In the genomic region with DNA sequence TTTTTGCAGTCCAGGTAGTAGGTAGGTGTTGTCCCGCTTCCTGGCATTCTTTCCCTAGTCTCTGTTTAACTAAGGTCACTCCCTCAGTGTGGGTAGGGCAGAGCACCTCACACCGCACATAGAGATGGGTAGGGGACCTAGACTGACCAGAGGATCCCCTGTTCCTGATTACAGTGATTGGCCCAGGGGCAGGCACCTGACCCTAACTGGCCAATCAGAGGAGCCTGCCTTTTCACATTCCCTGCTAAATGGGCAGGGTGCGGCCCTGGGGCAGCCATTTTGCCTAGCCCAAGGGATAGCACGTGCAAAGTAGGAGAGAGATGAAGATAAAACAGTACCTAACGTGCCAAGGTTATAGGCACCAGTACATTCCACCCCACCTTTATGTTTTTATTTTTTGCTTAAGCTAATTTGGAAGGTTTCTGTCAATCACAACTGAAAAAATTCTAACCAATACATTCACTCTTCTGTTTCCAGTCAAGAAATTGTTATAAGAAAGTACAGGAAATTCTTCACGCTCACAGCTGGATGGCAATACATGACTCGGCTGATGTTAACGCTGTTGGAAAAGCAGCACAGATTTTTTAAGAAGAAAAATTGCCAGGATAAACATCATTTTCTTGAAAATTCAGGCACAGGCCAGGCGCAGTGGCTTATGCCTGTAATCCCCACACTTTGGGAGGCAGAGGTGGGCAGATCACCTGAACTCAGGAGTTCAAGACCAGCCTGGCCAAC, we compare ENCODE assay signal across 24 cellular contexts. TPM values are rescaled to one million over a fixed set of nuclear protein-coding genes. Genes with fewer than 3 reads are reported as not detected.
DNase-seq lines count a peak whose midpoint lies in the region; ATAC-seq and FAIRE-seq lines count a peak whose summit lies in the region.
"Had no signal": no experiment of that assay in that cellular context is flagged by ENCODE, and none has a peak within 500 bp of the region (broad histone marks: within the 10 kb centered on the region; RNA-seq: fewer than 3 reads in every experiment).

No MANE protein-coding gene starts in this region.

- DNase-seq in H7 (peak; percentile 19), left lobe of liver (ENCODE audit: low spot score) (no peak), urothelium cell line (ENCODE audit: low spot score) (peak; percentile 91), NCI-H446 treated with DMSO at 0.1 percent for 48 hours (lab: John Stamatoyannopoulos, UW) (no peak)
- DNase-seq: activated CD4-positive, alpha-beta T cell treated with anti-CD3 and anti-CD28 coated beads, Interleukin-2, amount 10 ng/mL, durations not matched to agents 7 days and 5 days; adrenal gland; DND-41; hypothalamus; MG63; naive thymus-derived CD4-positive, alpha-beta T cell; NCI-H1436 treated with DMSO at 0.1 percent for 48 hours; NCI-H69; SHP77 treated with DMSO at 0.1 percent for 48 hours; sigmoid colon had no signal

- no peaks in the 10 kb centered on the region for H3K27me3 ChIP-seq in H7 (ENCODE audit: control insufficient read depth, insufficient read depth, low read length)
- H3K27me3 ChIP-seq: adrenal gland, MG63, sigmoid colon had no signal

- peak overlapping the region; percentile 7 for H3K27ac Mint-ChIP-seq in activated T-helper 17 cell treated with anti-CD3 and anti-CD28 coated beads, Interleukin-2, amount 50 U/mL, for 72 hours
- H3K27ac Mint-ChIP-seq: activated CD4-positive, alpha-beta T cell treated with anti-CD3 and anti-CD28 coated beads, Interleukin-2, amount 10 ng/mL, durations not matched to agents 7 days and 5 days; dendritic cell treated with granulocyte-macrophage colony-stimulating factor and Interleukin-4, amounts not matched to agents 40 ng/mL and 50 ng/mL, for 4 days; memory B cell; naive thymus-derived CD4-positive, alpha-beta T cell; stimulated activated effector memory CD8-positive, alpha-beta T cell treated with anti-CD3 and anti-CD28 coated beads, Interleukin-12 subunit alpha, Interleukin-12 subunit beta, amount 100 ng/mL, for 72 hours; T-helper 1 cell treated with Interleukin-12 subunit alpha and Interleukin-12 subunit beta and Interleukin-4 antibody, amounts not matched to agents 30 μg/mL and 1 μg/mL, for 36 hours had no signal

- no peak overlapping the region for H3K4me3 ChIP-seq in H7 (ENCODE audit: insufficient read depth, low read depth, low read length)
- H3K4me3 ChIP-seq: adrenal gland, MG63, sigmoid colon had no signal

- no peaks in the 10 kb centered on the region for H3K9me3 Mint-ChIP-seq in activated T-helper 17 cell treated with anti-CD3 and anti-CD28 coated beads, Interleukin-2, amount 50 U/mL, for 72 hours
- H3K9me3 Mint-ChIP-seq: activated CD4-positive, alpha-beta T cell treated with anti-CD3 and anti-CD28 coated beads, Interleukin-2, amount 10 ng/mL, durations not matched to agents 7 days and 5 days; dendritic cell treated with granulocyte-macrophage colony-stimulating factor and Interleukin-4, amounts not matched to agents 40 ng/mL and 50 ng/mL, for 4 days; memory B cell; naive thymus-derived CD4-positive, alpha-beta T cell; stimulated activated effector memory CD8-positive, alpha-beta T cell treated with anti-CD3 and anti-CD28 coated beads, Interleukin-12 subunit alpha, Interleukin-12 subunit beta, amount 100 ng/mL, for 72 hours; T-helper 1 cell treated with Interleukin-12 subunit alpha and Interleukin-12 subunit beta and Interleukin-4 antibody, amounts not matched to agents 30 μg/mL and 1 μg/mL, for 36 hours had no signal

- no peak overlapping the region for H3K4me3 Mint-ChIP-seq in activated T-helper 17 cell treated with anti-CD3 and anti-CD28 coated beads, Interleukin-2, amount 50 U/mL, for 72 hours
- H3K4me3 Mint-ChIP-seq: activated CD4-positive, alpha-beta T cell treated with anti-CD3 and anti-CD28 coated beads, Interleukin-2, amount 10 ng/mL, durations not matched to agents 7 days and 5 days; dendritic cell treated with granulocyte-macrophage colony-stimulating factor and Interleukin-4, amounts not matched to agents 40 ng/mL and 50 ng/mL, for 4 days; memory B cell; naive thymus-derived CD4-positive, alpha-beta T cell; stimulated activated effector memory CD8-positive, alpha-beta T cell treated with anti-CD3 and anti-CD28 coated beads, Interleukin-12 subunit alpha, Interleukin-12 subunit beta, amount 100 ng/mL, for 72 hours; T-helper 1 cell treated with Interleukin-12 subunit alpha and Interleukin-12 subunit beta and Interleukin-4 antibody, amounts not matched to agents 30 μg/mL and 1 μg/mL, for 36 hours had no signal

- H3K36me3 ChIP-seq in H7 (replicated peaks; ENCODE audit: control insufficient read depth, insufficient read depth, low read length), result no peaks in the 10 kb centered on the region
- H3K36me3 ChIP-seq: adrenal gland, MG63, sigmoid colon had no signal

- no peaks in the 10 kb centered on the region for H3K27me3 Mint-ChIP-seq in activated T-helper 17 cell treated with anti-CD3 and anti-CD28 coated beads, Interleukin-2, amount 50 U/mL, for 72 hours
- H3K27me3 Mint-ChIP-seq: activated CD4-positive, alpha-beta T cell treated with anti-CD3 and anti-CD28 coated beads, Interleukin-2, amount 10 ng/mL, durations not matched to agents 7 days and 5 days; memory B cell had no signal

- H3K4me1 Mint-ChIP-seq in activated T-helper 17 cell treated with anti-CD3 and anti-CD28 coated beads, Interleukin-2, amount 50 U/mL, for 72 hours, result no peaks in the 10 kb centered on the region
- H3K4me1 Mint-ChIP-seq: activated CD4-positive, alpha-beta T cell treated with anti-CD3 and anti-CD28 coated beads, Interleukin-2, amount 10 ng/mL, durations not matched to agents 7 days and 5 days; stimulated activated effector memory CD8-positive, alpha-beta T cell treated with anti-CD3 and anti-CD28 coated beads, Interleukin-12 subunit alpha, Interleukin-12 subunit beta, amount 100 ng/mL, for 72 hours had no signal

- no peak for ATAC-seq in activated T-helper 17 cell treated with anti-CD3 and anti-CD28 coated beads, Interleukin-2, amount 50 U/mL, for 72 hours (replicated peaks)
- ATAC-seq in left lobe of liver, result peak; percentile 48
- ATAC-seq in HG02623 (IDR thresholded peaks at IDR 0.05; ENCODE audit: unreplicated experiment), result no peak
- no peak for ATAC-seq in GM19452 (IDR thresholded peaks at IDR 0.05; ENCODE audit: unreplicated experiment)
- ATAC-seq: naive thymus-derived CD4-positive, alpha-beta T cell; stimulated activated effector memory CD8-positive, alpha-beta T cell treated with anti-CD3 and anti-CD28 coated beads, Interleukin-12 subunit alpha, Interleukin-12 subunit beta, amount 100 ng/mL, for 72 hours had no signal

- no peak for FAIRE-seq in urothelium cell line (lab: Jason Lieb, UNC)
- FAIRE-seq: bronchial epithelial cell, endothelial cell of umbilical vein, keratinocyte had no signal

- H3K36me3 Mint-ChIP-seq in activated T-helper 17 cell treated with anti-CD3 and anti-CD28 coated beads, Interleukin-2, amount 50 U/mL, for 72 hours (ENCODE audit: low read depth), result no peaks in the 10 kb centered on the region
- H3K36me3 Mint-ChIP-seq: memory B cell; naive thymus-derived CD4-positive, alpha-beta T cell; stimulated activated effector memory CD8-positive, alpha-beta T cell treated with anti-CD3 and anti-CD28 coated beads, Interleukin-12 subunit alpha, Interleukin-12 subunit beta, amount 100 ng/mL, for 72 hours had no signal

RNA-seq across cellular contexts. Expression of gene STPG4, which starts 46.3 kb away (rescaled TPM):
- total RNA-seq in H7 (2014; rRNA removed; shearing (Covaris generic)), result not detected in 2 replicates
- under 1 TPM; 0.19 to 0.50 TPM for total RNA-seq in activated T-helper 17 cell treated with anti-CD3 and anti-CD28 coated beads, Interleukin-2, amount 50 U/mL, for 72 hours
- total RNA-seq in left lobe of liver, result not detected
- total RNA-seq: adrenal gland had no signal

Comparison
In these comparisons a context has a peak if more than half of its experiments do, and no peak if none do; other contexts are left out.
1. DNase-seq: peak in H7 (single experiment) and urothelium cell line (single experiment); none in left lobe of liver (single experiment) and NCI-H446 treated with DMSO at 0.1 percent for 48 hours (single experiment).